In the genomic region with DNA sequence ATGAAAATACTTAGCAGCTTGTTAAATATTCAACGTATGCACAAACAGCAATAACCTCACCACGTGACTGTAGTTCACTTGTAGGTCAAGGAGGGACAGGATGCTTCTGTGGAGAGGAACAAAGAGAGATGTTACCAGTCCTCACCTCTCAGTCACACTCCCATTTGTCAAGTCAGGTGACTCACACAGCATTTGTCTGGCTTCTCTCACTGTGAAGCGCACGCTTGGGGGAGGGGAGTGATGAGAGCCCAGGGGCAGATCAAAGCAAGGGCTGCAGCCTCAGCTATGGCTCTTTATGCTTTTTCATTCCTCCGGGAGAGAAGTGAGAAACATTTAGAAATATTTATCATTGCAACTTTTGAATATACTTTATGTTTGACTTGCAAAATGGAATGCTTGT, we compare ENCODE assay signal across 1 cellular context.
TF ChIP-seq lines count a peak whose summit lies in the region.

No MANE protein-coding gene starts in this region.

TF ChIP-seq in WTC11, 78 proteins besides CTCF, POLR2A, EP300 and RAD21 (continued from another document):
- TF ChIP-seq, protein P1, sequence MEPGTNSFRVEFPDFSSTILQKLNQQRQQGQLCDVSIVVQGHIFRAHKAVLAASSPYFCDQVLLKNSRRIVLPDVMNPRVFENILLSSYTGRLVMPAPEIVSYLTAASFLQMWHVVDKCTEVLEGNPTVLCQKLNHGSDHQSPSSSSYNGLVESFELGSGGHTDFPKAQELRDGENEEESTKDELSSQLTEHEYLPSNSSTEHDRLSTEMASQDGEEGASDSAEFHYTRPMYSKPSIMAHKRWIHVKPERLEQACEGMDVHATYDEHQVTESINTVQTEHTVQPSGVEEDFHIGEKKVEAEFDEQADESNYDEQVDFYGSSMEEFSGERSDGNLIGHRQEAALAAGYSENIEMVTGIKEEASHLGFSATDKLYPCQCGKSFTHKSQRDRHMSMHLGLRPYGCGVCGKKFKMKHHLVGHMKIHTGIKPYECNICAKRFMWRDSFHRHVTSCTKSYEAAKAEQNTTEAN (CRISPR knock-in tag; IDR thresholded peaks at IDR 0.05), result no peak
- TF ChIP-seq SOX15 (CRISPR knock-in tag; IDR thresholded peaks at IDR 0.05) (no peak), NR1H2 (CRISPR knock-in tag; IDR thresholded peaks at IDR 0.05) (no peak), RELA (CRISPR knock-in tag; IDR thresholded peaks at IDR 0.05; ENCODE audit: borderline replicate concordance) (no peak), ZNF423 (CRISPR knock-in tag; IDR thresholded peaks at IDR 0.05) (no peak), NR3C1 (CRISPR knock-in tag; conservative IDR thresholded peaks at IDR 0.05; ENCODE audit: low read depth) (no peak), FOXJ3 (CRISPR knock-in tag; IDR thresholded peaks at IDR 0.05; ENCODE audit: borderline replicate concordance) (no peak), ZNF263 (CRISPR knock-in tag; IDR thresholded peaks at IDR 0.05; ENCODE audit: low read depth) (no peak), ZNF396 (CRISPR knock-in tag; IDR thresholded peaks at IDR 0.05; ENCODE audit: borderline replicate concordance) (no peak), ZNF416 (CRISPR knock-in tag; IDR thresholded peaks at IDR 0.05) (no peak), CBFB (CRISPR knock-in tag; IDR thresholded peaks at IDR 0.05; ENCODE audit: low read depth) (no peak), JUN (CRISPR knock-in tag; IDR thresholded peaks at IDR 0.05) (no peak), CREB1 (CRISPR knock-in tag; IDR thresholded peaks at IDR 0.05) (no peak), NFE2L1 (CRISPR knock-in tag; IDR thresholded peaks at IDR 0.05) (no peak), GTF2I (CRISPR knock-in tag; conservative IDR thresholded peaks at IDR 0.05) (no peak), ATF1 (CRISPR knock-in tag; IDR thresholded peaks at IDR 0.05) (no peak), NFATC4 (CRISPR knock-in tag; IDR thresholded peaks at IDR 0.05) (no peak), ZNF671 (CRISPR knock-in tag; IDR thresholded peaks at IDR 0.05) (no peak), ZNF317 (CRISPR knock-in tag; IDR thresholded peaks at IDR 0.05; ENCODE audit: borderline replicate concordance, low read depth) (no peak), TCF7 (CRISPR knock-in tag; IDR thresholded peaks at IDR 0.05; ENCODE audit: low read depth) (no peak)
- TF ChIP-seq, protein P2, sequence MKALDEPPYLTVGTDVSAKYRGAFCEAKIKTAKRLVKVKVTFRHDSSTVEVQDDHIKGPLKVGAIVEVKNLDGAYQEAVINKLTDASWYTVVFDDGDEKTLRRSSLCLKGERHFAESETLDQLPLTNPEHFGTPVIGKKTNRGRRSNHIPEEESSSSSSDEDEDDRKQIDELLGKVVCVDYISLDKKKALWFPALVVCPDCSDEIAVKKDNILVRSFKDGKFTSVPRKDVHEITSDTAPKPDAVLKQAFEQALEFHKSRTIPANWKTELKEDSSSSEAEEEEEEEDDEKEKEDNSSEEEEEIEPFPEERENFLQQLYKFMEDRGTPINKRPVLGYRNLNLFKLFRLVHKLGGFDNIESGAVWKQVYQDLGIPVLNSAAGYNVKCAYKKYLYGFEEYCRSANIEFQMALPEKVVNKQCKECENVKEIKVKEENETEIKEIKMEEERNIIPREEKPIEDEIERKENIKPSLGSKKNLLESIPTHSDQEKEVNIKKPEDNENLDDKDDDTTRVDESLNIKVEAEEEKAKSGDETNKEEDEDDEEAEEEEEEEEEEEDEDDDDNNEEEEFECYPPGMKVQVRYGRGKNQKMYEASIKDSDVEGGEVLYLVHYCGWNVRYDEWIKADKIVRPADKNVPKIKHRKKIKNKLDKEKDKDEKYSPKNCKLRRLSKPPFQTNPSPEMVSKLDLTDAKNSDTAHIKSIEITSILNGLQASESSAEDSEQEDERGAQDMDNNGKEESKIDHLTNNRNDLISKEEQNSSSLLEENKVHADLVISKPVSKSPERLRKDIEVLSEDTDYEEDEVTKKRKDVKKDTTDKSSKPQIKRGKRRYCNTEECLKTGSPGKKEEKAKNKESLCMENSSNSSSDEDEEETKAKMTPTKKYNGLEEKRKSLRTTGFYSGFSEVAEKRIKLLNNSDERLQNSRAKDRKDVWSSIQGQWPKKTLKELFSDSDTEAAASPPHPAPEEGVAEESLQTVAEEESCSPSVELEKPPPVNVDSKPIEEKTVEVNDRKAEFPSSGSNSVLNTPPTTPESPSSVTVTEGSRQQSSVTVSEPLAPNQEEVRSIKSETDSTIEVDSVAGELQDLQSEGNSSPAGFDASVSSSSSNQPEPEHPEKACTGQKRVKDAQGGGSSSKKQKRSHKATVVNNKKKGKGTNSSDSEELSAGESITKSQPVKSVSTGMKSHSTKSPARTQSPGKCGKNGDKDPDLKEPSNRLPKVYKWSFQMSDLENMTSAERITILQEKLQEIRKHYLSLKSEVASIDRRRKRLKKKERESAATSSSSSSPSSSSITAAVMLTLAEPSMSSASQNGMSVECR (CRISPR knock-in tag; IDR thresholded peaks at IDR 0.05; ENCODE audit: borderline replicate concordance), result no peak
- TF ChIP-seq, protein P3, sequence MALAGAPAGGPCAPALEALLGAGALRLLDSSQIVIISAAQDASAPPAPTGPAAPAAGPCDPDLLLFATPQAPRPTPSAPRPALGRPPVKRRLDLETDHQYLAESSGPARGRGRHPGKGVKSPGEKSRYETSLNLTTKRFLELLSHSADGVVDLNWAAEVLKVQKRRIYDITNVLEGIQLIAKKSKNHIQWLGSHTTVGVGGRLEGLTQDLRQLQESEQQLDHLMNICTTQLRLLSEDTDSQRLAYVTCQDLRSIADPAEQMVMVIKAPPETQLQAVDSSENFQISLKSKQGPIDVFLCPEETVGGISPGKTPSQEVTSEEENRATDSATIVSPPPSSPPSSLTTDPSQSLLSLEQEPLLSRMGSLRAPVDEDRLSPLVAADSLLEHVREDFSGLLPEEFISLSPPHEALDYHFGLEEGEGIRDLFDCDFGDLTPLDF (CRISPR knock-in tag; IDR thresholded peaks at IDR 0.05), result no peak
- TF ChIP-seq, protein P4, sequence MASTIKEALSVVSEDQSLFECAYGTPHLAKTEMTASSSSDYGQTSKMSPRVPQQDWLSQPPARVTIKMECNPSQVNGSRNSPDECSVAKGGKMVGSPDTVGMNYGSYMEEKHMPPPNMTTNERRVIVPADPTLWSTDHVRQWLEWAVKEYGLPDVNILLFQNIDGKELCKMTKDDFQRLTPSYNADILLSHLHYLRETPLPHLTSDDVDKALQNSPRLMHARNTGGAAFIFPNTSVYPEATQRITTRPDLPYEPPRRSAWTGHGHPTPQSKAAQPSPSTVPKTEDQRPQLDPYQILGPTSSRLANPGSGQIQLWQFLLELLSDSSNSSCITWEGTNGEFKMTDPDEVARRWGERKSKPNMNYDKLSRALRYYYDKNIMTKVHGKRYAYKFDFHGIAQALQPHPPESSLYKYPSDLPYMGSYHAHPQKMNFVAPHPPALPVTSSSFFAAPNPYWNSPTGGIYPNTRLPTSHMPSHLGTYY (CRISPR knock-in tag; IDR thresholded peaks at IDR 0.05), result no peak
- TF ChIP-seq, protein P5, sequence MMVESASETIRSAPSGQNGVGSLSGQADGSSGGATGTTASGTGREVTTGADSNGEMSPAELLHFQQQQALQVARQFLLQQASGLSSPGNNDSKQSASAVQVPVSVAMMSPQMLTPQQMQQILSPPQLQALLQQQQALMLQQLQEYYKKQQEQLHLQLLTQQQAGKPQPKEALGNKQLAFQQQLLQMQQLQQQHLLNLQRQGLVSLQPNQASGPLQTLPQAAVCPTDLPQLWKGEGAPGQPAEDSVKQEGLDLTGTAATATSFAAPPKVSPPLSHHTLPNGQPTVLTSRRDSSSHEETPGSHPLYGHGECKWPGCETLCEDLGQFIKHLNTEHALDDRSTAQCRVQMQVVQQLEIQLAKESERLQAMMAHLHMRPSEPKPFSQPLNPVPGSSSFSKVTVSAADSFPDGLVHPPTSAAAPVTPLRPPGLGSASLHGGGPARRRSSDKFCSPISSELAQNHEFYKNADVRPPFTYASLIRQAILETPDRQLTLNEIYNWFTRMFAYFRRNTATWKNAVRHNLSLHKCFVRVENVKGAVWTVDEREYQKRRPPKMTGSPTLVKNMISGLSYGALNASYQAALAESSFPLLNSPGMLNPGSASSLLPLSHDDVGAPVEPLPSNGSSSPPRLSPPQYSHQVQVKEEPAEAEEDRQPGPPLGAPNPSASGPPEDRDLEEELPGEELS (CRISPR knock-in tag; IDR thresholded peaks at IDR 0.05), result no peak
- TF ChIP-seq, protein P6, sequence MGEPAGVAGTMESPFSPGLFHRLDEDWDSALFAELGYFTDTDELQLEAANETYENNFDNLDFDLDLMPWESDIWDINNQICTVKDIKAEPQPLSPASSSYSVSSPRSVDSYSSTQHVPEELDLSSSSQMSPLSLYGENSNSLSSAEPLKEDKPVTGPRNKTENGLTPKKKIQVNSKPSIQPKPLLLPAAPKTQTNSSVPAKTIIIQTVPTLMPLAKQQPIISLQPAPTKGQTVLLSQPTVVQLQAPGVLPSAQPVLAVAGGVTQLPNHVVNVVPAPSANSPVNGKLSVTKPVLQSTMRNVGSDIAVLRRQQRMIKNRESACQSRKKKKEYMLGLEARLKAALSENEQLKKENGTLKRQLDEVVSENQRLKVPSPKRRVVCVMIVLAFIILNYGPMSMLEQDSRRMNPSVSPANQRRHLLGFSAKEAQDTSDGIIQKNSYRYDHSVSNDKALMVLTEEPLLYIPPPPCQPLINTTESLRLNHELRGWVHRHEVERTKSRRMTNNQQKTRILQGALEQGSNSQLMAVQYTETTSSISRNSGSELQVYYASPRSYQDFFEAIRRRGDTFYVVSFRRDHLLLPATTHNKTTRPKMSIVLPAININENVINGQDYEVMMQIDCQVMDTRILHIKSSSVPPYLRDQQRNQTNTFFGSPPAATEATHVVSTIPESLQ (CRISPR knock-in tag; IDR thresholded peaks at IDR 0.05), result no peak
- TF ChIP-seq, protein P7, sequence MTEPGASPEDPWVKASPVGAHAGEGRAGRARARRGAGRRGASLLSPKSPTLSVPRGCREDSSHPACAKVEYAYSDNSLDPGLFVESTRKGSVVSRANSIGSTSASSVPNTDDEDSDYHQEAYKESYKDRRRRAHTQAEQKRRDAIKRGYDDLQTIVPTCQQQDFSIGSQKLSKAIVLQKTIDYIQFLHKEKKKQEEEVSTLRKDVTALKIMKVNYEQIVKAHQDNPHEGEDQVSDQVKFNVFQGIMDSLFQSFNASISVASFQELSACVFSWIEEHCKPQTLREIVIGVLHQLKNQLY (CRISPR knock-in tag; IDR thresholded peaks at IDR 0.05), result no peak
- TF ChIP-seq, protein P8, sequence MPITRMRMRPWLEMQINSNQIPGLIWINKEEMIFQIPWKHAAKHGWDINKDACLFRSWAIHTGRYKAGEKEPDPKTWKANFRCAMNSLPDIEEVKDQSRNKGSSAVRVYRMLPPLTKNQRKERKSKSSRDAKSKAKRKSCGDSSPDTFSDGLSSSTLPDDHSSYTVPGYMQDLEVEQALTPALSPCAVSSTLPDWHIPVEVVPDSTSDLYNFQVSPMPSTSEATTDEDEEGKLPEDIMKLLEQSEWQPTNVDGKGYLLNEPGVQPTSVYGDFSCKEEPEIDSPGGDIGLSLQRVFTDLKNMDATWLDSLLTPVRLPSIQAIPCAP (CRISPR knock-in tag; IDR thresholded peaks at IDR 0.05), result no peak
- TF ChIP-seq, protein P9, sequence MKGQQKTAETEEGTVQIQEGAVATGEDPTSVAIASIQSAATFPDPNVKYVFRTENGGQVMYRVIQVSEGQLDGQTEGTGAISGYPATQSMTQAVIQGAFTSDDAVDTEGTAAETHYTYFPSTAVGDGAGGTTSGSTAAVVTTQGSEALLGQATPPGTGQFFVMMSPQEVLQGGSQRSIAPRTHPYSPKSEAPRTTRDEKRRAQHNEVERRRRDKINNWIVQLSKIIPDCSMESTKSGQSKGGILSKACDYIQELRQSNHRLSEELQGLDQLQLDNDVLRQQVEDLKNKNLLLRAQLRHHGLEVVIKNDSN (CRISPR knock-in tag; IDR thresholded peaks at IDR 0.05), result peak; percentile 90
- TF ChIP-seq, protein P10, sequence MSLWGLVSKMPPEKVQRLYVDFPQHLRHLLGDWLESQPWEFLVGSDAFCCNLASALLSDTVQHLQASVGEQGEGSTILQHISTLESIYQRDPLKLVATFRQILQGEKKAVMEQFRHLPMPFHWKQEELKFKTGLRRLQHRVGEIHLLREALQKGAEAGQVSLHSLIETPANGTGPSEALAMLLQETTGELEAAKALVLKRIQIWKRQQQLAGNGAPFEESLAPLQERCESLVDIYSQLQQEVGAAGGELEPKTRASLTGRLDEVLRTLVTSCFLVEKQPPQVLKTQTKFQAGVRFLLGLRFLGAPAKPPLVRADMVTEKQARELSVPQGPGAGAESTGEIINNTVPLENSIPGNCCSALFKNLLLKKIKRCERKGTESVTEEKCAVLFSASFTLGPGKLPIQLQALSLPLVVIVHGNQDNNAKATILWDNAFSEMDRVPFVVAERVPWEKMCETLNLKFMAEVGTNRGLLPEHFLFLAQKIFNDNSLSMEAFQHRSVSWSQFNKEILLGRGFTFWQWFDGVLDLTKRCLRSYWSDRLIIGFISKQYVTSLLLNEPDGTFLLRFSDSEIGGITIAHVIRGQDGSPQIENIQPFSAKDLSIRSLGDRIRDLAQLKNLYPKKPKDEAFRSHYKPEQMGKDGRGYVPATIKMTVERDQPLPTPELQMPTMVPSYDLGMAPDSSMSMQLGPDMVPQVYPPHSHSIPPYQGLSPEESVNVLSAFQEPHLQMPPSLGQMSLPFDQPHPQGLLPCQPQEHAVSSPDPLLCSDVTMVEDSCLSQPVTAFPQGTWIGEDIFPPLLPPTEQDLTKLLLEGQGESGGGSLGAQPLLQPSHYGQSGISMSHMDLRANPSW (CRISPR knock-in tag; conservative IDR thresholded peaks at IDR 0.05; ENCODE audit: low read depth), result no peak
- TF ChIP-seq, protein P11, sequence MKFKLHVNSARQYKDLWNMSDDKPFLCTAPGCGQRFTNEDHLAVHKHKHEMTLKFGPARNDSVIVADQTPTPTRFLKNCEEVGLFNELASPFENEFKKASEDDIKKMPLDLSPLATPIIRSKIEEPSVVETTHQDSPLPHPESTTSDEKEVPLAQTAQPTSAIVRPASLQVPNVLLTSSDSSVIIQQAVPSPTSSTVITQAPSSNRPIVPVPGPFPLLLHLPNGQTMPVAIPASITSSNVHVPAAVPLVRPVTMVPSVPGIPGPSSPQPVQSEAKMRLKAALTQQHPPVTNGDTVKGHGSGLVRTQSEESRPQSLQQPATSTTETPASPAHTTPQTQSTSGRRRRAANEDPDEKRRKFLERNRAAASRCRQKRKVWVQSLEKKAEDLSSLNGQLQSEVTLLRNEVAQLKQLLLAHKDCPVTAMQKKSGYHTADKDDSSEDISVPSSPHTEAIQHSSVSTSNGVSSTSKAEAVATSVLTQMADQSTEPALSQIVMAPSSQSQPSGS (CRISPR knock-in tag; IDR thresholded peaks at IDR 0.05; ENCODE audit: borderline replicate concordance, low read depth), result no peak
- TF ChIP-seq, protein P12, sequence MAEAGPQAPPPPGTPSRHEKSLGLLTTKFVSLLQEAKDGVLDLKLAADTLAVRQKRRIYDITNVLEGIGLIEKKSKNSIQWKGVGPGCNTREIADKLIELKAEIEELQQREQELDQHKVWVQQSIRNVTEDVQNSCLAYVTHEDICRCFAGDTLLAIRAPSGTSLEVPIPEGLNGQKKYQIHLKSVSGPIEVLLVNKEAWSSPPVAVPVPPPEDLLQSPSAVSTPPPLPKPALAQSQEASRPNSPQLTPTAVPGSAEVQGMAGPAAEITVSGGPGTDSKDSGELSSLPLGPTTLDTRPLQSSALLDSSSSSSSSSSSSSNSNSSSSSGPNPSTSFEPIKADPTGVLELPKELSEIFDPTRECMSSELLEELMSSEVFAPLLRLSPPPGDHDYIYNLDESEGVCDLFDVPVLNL (CRISPR knock-in tag; IDR thresholded peaks at IDR 0.05; ENCODE audit: borderline replicate concordance, low read depth), result no peak
- TF ChIP-seq, protein P13, sequence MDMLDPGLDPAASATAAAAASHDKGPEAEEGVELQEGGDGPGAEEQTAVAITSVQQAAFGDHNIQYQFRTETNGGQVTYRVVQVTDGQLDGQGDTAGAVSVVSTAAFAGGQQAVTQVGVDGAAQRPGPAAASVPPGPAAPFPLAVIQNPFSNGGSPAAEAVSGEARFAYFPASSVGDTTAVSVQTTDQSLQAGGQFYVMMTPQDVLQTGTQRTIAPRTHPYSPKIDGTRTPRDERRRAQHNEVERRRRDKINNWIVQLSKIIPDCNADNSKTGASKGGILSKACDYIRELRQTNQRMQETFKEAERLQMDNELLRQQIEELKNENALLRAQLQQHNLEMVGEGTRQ (CRISPR knock-in tag; IDR thresholded peaks at IDR 0.05), result peak; percentile 90
